Comparison of ENCODE assay signal across 1 cellular context in the genomic region with DNA sequence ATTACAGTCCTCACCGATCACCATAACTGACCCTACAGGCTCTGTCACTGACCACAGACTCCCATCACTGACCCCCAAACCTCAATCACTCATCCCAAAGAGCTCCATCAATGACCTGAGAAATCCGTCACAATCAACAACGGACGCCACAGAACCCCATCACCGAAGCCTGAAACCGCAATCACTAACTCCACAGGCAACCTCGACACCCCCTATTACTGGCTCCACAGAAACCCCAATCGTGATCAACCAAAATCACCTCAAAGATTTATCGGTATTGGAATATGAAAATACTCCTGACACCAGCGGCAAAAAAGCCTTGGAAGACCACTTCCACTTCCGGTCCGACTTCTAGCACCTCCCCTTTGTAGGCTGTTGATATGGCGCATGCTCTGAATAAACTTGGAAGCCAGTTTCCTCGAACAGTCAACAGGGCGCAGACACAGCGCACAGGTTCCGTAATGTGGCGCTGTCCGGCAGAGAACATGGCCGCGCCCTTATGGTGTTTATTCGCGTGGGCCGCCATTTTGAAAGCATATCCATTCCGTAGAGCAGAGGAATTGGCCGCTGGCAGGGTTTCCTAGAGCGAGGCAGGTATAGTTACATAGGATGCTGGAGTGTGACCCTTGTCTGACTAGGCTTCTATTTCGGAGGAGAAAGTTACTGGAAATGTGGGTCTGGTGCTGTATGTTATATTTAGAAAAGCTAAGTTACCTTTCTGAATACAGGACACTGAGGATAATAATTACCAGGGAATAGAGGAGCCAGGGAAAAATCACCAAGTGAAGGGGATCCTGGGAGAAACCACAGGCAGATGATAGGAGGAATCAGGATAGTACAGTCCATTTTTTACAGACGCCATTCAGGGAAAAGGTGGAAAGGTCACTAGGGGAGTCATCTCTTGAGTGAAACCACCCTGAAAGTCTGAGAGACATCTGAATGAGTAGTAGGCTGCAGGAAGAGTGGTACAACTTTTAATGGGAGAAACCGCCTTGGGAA.
TF ChIP-seq lines count a peak whose summit lies in the region.

A gene (minus strand): TSS at position 328 of the 999 bp plus-strand sequence. CDS start 2,785 bp downstream, outside the sequence.

TF ChIP-seq in HepG2, 621 proteins besides CTCF, POLR2A, EP300 and RAD21 (continued from another document and continues in another):
- TF ChIP-seq ETV5 (CRISPR knock-in tag; IDR thresholded peaks at IDR 0.05; ENCODE audit: borderline replicate concordance) (peak; percentile 71; the same call in 1 of the 2 replicates), DNMT1 (CRISPR knock-in tag; IDR thresholded peaks at IDR 0.05) (no peak), ZNF530 (CRISPR knock-in tag; IDR thresholded peaks at IDR 0.05; ENCODE audit: low read depth) (no peak), MAF1 (CRISPR knock-in tag; IDR thresholded peaks at IDR 0.05; ENCODE audit: borderline replicate concordance) (0 out of 2 replicates have a peak, but pooled peaks have one; percentile 39), AKAP8 (CRISPR knock-in tag; IDR thresholded peaks at IDR 0.05) (no peak), ZNF430 (CRISPR knock-in tag; IDR thresholded peaks at IDR 0.05) (peak; percentile 52; the same call in 1 of the 2 replicates), MAFK (conservative IDR thresholded peaks at IDR 0.05 in 1 of 2, IDR thresholded peaks at IDR 0.05 in 1 of 2; ENCODE audit: low read length in 2 of 2) (no peak), ZNF780A (CRISPR knock-in tag; IDR thresholded peaks at IDR 0.05) (no peak), NR3C1 (CRISPR knock-in tag; IDR thresholded peaks at IDR 0.05) (no peak), ZNF468 (CRISPR knock-in tag; IDR thresholded peaks at IDR 0.05) (no peak), ZNF709 (CRISPR knock-in tag; IDR thresholded peaks at IDR 0.05) (no peak), ZNF205 (CRISPR knock-in tag; IDR thresholded peaks at IDR 0.05) (no peak), YEATS4 (CRISPR knock-in tag; IDR thresholded peaks at IDR 0.05; ENCODE audit: borderline replicate concordance) (peak; percentile 18; the same call in 1 of the 2 replicates), ZNF616 (CRISPR knock-in tag; IDR thresholded peaks at IDR 0.05; ENCODE audit: low read depth) (no peak), PAWR (CRISPR knock-in tag; IDR thresholded peaks at IDR 0.05; ENCODE audit: borderline replicate concordance) (no peak), REXO4 (CRISPR knock-in tag; IDR thresholded peaks at IDR 0.05; ENCODE audit: borderline replicate concordance) (no peak), ZNF235 (CRISPR knock-in tag; IDR thresholded peaks at IDR 0.05; ENCODE audit: borderline replicate concordance) (no peak), ZFYVE20 (CRISPR knock-in tag; IDR thresholded peaks at IDR 0.05; ENCODE audit: borderline replicate concordance, low read depth) (no peak), RFX1 (IDR thresholded peaks at IDR 0.05) (no peak), ZC3H4 (CRISPR knock-in tag; IDR thresholded peaks at IDR 0.05; ENCODE audit: borderline replicate concordance) (no peak), ZNF678 (CRISPR knock-in tag; IDR thresholded peaks at IDR 0.05) (no peak), KDM1A (CRISPR knock-in tag; IDR thresholded peaks at IDR 0.05) (no peak), ZNF547 (CRISPR knock-in tag; IDR thresholded peaks at IDR 0.05) (no peak), REPIN1 (CRISPR knock-in tag; IDR thresholded peaks at IDR 0.05; ENCODE audit: borderline replicate concordance, low read depth) (peak; percentile 78; the same call in 1 of the 2 replicates), REL (CRISPR knock-in tag; conservative IDR thresholded peaks at IDR 0.05) (no peak), ZNF30 (CRISPR knock-in tag; IDR thresholded peaks at IDR 0.05) (no peak), PPARG (CRISPR knock-in tag; conservative IDR thresholded peaks at IDR 0.05) (0 out of 2 replicates have a peak, but pooled peaks have one; percentile 36), ZNF264 (CRISPR knock-in tag; IDR thresholded peaks at IDR 0.05) (no peak), KDM5B (CRISPR knock-in tag; IDR thresholded peaks at IDR 0.05; ENCODE audit: borderline replicate concordance) (peak; percentile 49; the same call in 1 of the 2 replicates), ZNF251 (CRISPR knock-in tag; IDR thresholded peaks at IDR 0.05) (no peak), ZNF335 (CRISPR knock-in tag; IDR thresholded peaks at IDR 0.05) (peak; percentile 98), ZNF614 (CRISPR knock-in tag; IDR thresholded peaks at IDR 0.05; ENCODE audit: borderline replicate concordance) (peak; percentile 78; the same call in 1 of the 2 replicates)
- TF ChIP-seq, protein P1, sequence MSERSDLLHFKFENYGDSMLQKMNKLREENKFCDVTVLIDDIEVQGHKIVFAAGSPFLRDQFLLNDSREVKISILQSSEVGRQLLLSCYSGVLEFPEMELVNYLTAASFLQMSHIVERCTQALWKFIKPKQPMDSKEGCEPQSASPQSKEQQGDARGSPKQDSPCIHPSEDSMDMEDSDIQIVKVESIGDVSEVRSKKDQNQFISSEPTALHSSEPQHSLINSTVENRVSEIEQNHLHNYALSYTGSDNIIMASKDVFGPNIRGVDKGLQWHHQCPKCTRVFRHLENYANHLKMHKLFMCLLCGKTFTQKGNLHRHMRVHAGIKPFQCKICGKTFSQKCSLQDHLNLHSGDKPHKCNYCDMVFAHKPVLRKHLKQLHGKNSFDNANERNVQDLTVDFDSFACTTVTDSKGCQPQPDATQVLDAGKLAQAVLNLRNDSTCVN (CRISPR knock-in tag; IDR thresholded peaks at IDR 0.05; ENCODE audit: borderline replicate concordance), result no peak
- TF ChIP-seq, protein P2, sequence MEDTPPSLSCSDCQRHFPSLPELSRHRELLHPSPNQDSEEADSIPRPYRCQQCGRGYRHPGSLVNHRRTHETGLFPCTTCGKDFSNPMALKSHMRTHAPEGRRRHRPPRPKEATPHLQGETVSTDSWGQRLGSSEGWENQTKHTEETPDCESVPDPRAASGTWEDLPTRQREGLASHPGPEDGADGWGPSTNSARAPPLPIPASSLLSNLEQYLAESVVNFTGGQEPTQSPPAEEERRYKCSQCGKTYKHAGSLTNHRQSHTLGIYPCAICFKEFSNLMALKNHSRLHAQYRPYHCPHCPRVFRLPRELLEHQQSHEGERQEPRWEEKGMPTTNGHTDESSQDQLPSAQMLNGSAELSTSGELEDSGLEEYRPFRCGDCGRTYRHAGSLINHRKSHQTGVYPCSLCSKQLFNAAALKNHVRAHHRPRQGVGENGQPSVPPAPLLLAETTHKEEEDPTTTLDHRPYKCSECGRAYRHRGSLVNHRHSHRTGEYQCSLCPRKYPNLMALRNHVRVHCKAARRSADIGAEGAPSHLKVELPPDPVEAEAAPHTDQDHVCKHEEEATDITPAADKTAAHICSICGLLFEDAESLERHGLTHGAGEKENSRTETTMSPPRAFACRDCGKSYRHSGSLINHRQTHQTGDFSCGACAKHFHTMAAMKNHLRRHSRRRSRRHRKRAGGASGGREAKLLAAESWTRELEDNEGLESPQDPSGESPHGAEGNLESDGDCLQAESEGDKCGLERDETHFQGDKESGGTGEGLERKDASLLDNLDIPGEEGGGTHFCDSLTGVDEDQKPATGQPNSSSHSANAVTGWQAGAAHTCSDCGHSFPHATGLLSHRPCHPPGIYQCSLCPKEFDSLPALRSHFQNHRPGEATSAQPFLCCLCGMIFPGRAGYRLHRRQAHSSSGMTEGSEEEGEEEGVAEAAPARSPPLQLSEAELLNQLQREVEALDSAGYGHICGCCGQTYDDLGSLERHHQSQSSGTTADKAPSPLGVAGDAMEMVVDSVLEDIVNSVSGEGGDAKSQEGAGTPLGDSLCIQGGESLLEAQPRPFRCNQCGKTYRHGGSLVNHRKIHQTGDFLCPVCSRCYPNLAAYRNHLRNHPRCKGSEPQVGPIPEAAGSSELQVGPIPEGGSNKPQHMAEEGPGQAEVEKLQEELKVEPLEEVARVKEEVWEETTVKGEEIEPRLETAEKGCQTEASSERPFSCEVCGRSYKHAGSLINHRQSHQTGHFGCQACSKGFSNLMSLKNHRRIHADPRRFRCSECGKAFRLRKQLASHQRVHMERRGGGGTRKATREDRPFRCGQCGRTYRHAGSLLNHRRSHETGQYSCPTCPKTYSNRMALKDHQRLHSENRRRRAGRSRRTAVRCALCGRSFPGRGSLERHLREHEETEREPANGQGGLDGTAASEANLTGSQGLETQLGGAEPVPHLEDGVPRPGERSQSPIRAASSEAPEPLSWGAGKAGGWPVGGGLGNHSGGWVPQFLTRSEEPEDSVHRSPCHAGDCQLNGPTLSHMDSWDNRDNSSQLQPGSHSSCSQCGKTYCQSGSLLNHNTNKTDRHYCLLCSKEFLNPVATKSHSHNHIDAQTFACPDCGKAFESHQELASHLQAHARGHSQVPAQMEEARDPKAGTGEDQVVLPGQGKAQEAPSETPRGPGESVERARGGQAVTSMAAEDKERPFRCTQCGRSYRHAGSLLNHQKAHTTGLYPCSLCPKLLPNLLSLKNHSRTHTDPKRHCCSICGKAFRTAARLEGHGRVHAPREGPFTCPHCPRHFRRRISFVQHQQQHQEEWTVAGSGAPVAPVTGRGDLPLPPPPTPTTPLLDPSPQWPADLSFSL (CRISPR knock-in tag; IDR thresholded peaks at IDR 0.05), result no peak
- TF ChIP-seq, protein P3, sequence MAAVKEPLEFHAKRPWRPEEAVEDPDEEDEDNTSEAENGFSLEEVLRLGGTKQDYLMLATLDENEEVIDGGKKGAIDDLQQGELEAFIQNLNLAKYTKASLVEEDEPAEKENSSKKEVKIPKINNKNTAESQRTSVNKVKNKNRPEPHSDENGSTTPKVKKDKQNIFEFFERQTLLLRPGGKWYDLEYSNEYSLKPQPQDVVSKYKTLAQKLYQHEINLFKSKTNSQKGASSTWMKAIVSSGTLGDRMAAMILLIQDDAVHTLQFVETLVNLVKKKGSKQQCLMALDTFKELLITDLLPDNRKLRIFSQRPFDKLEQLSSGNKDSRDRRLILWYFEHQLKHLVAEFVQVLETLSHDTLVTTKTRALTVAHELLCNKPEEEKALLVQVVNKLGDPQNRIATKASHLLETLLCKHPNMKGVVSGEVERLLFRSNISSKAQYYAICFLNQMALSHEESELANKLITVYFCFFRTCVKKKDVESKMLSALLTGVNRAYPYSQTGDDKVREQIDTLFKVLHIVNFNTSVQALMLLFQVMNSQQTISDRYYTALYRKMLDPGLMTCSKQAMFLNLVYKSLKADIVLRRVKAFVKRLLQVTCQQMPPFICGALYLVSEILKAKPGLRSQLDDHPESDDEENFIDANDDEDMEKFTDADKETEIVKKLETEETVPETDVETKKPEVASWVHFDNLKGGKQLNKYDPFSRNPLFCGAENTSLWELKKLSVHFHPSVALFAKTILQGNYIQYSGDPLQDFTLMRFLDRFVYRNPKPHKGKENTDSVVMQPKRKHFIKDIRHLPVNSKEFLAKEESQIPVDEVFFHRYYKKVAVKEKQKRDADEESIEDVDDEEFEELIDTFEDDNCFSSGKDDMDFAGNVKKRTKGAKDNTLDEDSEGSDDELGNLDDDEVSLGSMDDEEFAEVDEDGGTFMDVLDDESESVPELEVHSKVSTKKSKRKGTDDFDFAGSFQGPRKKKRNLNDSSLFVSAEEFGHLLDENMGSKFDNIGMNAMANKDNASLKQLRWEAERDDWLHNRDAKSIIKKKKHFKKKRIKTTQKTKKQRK (IDR thresholded peaks at IDR 0.05; ENCODE audit: low read length), result no peak
- TF ChIP-seq, protein P4, sequence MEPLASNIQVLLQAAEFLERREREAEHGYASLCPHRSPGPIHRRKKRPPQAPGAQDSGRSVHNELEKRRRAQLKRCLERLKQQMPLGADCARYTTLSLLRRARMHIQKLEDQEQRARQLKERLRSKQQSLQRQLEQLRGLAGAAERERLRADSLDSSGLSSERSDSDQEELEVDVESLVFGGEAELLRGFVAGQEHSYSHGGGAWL (CRISPR knock-in tag; IDR thresholded peaks at IDR 0.05), result no peak
- TF ChIP-seq, protein P5, sequence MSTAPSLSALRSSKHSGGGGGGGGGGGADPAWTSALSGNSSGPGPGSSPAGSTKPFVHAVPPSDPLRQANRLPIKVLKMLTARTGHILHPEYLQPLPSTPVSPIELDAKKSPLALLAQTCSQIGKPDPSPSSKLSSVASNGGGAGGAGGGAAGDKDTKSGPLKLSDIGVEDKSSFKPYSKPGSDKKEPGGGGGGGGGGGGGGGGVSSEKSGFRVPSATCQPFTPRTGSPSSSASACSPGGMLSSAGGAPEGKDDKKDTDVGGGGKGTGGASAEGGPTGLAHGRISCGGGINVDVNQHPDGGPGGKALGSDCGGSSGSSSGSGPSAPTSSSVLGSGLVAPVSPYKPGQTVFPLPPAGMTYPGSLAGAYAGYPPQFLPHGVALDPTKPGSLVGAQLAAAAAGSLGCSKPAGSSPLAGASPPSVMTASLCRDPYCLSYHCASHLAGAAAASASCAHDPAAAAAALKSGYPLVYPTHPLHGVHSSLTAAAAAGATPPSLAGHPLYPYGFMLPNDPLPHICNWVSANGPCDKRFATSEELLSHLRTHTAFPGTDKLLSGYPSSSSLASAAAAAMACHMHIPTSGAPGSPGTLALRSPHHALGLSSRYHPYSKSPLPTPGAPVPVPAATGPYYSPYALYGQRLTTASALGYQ (CRISPR knock-in tag; IDR thresholded peaks at IDR 0.05), result no peak
- TF ChIP-seq, protein P6, sequence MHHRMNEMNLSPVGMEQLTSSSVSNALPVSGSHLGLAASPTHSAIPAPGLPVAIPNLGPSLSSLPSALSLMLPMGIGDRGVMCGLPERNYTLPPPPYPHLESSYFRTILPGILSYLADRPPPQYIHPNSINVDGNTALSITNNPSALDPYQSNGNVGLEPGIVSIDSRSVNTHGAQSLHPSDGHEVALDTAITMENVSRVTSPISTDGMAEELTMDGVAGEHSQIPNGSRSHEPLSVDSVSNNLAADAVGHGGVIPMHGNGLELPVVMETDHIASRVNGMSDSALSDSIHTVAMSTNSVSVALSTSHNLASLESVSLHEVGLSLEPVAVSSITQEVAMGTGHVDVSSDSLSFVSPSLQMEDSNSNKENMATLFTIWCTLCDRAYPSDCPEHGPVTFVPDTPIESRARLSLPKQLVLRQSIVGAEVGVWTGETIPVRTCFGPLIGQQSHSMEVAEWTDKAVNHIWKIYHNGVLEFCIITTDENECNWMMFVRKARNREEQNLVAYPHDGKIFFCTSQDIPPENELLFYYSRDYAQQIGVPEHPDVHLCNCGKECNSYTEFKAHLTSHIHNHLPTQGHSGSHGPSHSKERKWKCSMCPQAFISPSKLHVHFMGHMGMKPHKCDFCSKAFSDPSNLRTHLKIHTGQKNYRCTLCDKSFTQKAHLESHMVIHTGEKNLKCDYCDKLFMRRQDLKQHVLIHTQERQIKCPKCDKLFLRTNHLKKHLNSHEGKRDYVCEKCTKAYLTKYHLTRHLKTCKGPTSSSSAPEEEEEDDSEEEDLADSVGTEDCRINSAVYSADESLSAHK (CRISPR knock-in tag; IDR thresholded peaks at IDR 0.05; ENCODE audit: borderline replicate concordance), result no peak
